Comparison of ENCODE assay signal across 1 cellular context in genomic region chr13:78603240-78603947, GRCh38.
TF ChIP-seq lines count a peak whose summit lies in the region.

Gene POU4F1, minus strand, starts transcription at chr13:78603552. Its CDS starts 226 bp downstream, at chr13:78603326.

TF ChIP-seq in HepG2, 621 proteins besides CTCF, POLR2A, EP300 and RAD21 (continued from another document and continues in another):
- no peak for TF ChIP-seq CEBPZ (IDR thresholded peaks at IDR 0.05; ENCODE audit: low read length)
- no peak for TF ChIP-seq NFATC3 (CRISPR knock-in tag; IDR thresholded peaks at IDR 0.05)
- 0 out of 2 replicates have a peak, but pooled peaks have one; percentile 41 for TF ChIP-seq CSRNP1 (CRISPR knock-in tag; IDR thresholded peaks at IDR 0.05)
- TF ChIP-seq TAF15 (IDR thresholded peaks at IDR 0.05; ENCODE audit: low read depth, low read length, poor library complexity, severe bottlenecking), result no peak
- TF ChIP-seq SMAD9 (CRISPR knock-in tag; IDR thresholded peaks at IDR 0.05), result no peak
- TF ChIP-seq GTF2F1 (IDR thresholded peaks at IDR 0.05; ENCODE audit: low read length), result no peak
- TF ChIP-seq PRMT3 (CRISPR knock-in tag; IDR thresholded peaks at IDR 0.05; ENCODE audit: borderline replicate concordance, low read depth), result no peak
- no peak for TF ChIP-seq SNAPC5 (CRISPR knock-in tag; IDR thresholded peaks at IDR 0.05; ENCODE audit: borderline replicate concordance)
- TF ChIP-seq ATF7 (IDR thresholded peaks at IDR 0.05), result no peak
- no peak for TF ChIP-seq ATF7 (CRISPR knock-in tag; IDR thresholded peaks at IDR 0.05)
- no peak for TF ChIP-seq ZNF496 (CRISPR knock-in tag; IDR thresholded peaks at IDR 0.05; ENCODE audit: insufficient replicate concordance)
- no peak for TF ChIP-seq IRF1 (CRISPR knock-in tag; IDR thresholded peaks at IDR 0.05; ENCODE audit: low read depth)
- TF ChIP-seq ZNF777 (CRISPR knock-in tag; IDR thresholded peaks at IDR 0.05), result peak; percentile 94
- TF ChIP-seq RFX5 (IDR thresholded peaks at IDR 0.05; ENCODE audit: low read depth, low read length), result peak; percentile 83
- TF ChIP-seq CREB3 (CRISPR knock-in tag; IDR thresholded peaks at IDR 0.05), result no peak
- TF ChIP-seq ELF3 (CRISPR knock-in tag; IDR thresholded peaks at IDR 0.05), result 0 out of 2 replicates have a peak, but pooled peaks have one; percentile 7
- TF ChIP-seq CBFB (CRISPR knock-in tag; IDR thresholded peaks at IDR 0.05), result no peak
- TF ChIP-seq ZNF589 (CRISPR knock-in tag; conservative IDR thresholded peaks at IDR 0.05), result no peak
- peak; percentile 37; the same call in 1 of the 2 replicates for TF ChIP-seq ZNF143 (CRISPR knock-in tag; IDR thresholded peaks at IDR 0.05)
- no peak for TF ChIP-seq PHF5A (CRISPR knock-in tag; IDR thresholded peaks at IDR 0.05; ENCODE audit: low read depth, unreplicated experiment)
- TF ChIP-seq KLF6 (CRISPR knock-in tag; IDR thresholded peaks at IDR 0.05), result no peak
- no peak for TF ChIP-seq TBX3 (IDR thresholded peaks at IDR 0.05; ENCODE audit: borderline replicate concordance)
- no peak for TF ChIP-seq RFXAP (CRISPR knock-in tag; IDR thresholded peaks at IDR 0.05; ENCODE audit: borderline replicate concordance)
- TF ChIP-seq SNRNP70 (IDR thresholded peaks at IDR 0.05; ENCODE audit: low read depth, low read length), result no peak
- no peak for TF ChIP-seq ZNF224 (CRISPR knock-in tag; IDR thresholded peaks at IDR 0.05)
- TF ChIP-seq NFE2L2 (IDR thresholded peaks at IDR 0.05; ENCODE audit: low read length), result no peak
- TF ChIP-seq ZMAT3 (CRISPR knock-in tag; conservative IDR thresholded peaks at IDR 0.05), result peak; percentile 86
- TF ChIP-seq ZNF101 (CRISPR knock-in tag; IDR thresholded peaks at IDR 0.05; ENCODE audit: borderline replicate concordance, low read depth), result no peak
- TF ChIP-seq ZNF501 (CRISPR knock-in tag; IDR thresholded peaks at IDR 0.05), result 0 out of 2 replicates have a peak, but pooled peaks have one; percentile 17
- TF ChIP-seq ZC3H13 (CRISPR knock-in tag; IDR thresholded peaks at IDR 0.05), result no peak
- TF ChIP-seq ZNF883 (CRISPR knock-in tag; IDR thresholded peaks at IDR 0.05; ENCODE audit: not compliant biosample characterization), result no peak
- no peak for TF ChIP-seq DNMT3B (CRISPR knock-in tag; conservative IDR thresholded peaks at IDR 0.05)
- no peak for TF ChIP-seq ZNF891 (CRISPR knock-in tag; IDR thresholded peaks at IDR 0.05)
- TF ChIP-seq ZNF598 (CRISPR knock-in tag; IDR thresholded peaks at IDR 0.05; ENCODE audit: borderline replicate concordance), result no peak
- no peak for TF ChIP-seq ZZZ3 (CRISPR knock-in tag; IDR thresholded peaks at IDR 0.05; ENCODE audit: borderline replicate concordance)
- TF ChIP-seq ZNF83 (CRISPR knock-in tag; IDR thresholded peaks at IDR 0.05; ENCODE audit: borderline replicate concordance), result no peak
- 0 out of 2 replicates have a peak, but pooled peaks have one; percentile 26 for TF ChIP-seq KMT2A (CRISPR knock-in tag; IDR thresholded peaks at IDR 0.05)
- TF ChIP-seq SRY (CRISPR knock-in tag; IDR thresholded peaks at IDR 0.05), result no peak
- TF ChIP-seq ZNF790 (CRISPR knock-in tag; IDR thresholded peaks at IDR 0.05; ENCODE audit: borderline replicate concordance), result no peak; the same call in 1 of the 2 replicates
- no peak for TF ChIP-seq TEAD2 (CRISPR knock-in tag; IDR thresholded peaks at IDR 0.05)
- no peak for TF ChIP-seq THRA (CRISPR knock-in tag; IDR thresholded peaks at IDR 0.05; ENCODE audit: borderline replicate concordance)
- peak; percentile 48; the same call in 1 of the 2 replicates for TF ChIP-seq ARID4A (CRISPR knock-in tag; IDR thresholded peaks at IDR 0.05; ENCODE audit: borderline replicate concordance)
- no peak for TF ChIP-seq THAP9 (CRISPR knock-in tag; IDR thresholded peaks at IDR 0.05; ENCODE audit: borderline replicate concordance)
- no peak for TF ChIP-seq ZNF740 (CRISPR knock-in tag; IDR thresholded peaks at IDR 0.05)
- TF ChIP-seq NBN (conservative IDR thresholded peaks at IDR 0.05), result no peak
- peak; percentile 33; the same call in 1 of the 2 replicates for TF ChIP-seq GMEB1 (CRISPR knock-in tag; IDR thresholded peaks at IDR 0.05; ENCODE audit: borderline replicate concordance)
- TF ChIP-seq E2F5 (CRISPR knock-in tag; conservative IDR thresholded peaks at IDR 0.05), result no peak
- no peak for TF ChIP-seq SATB2 (CRISPR knock-in tag; IDR thresholded peaks at IDR 0.05)
- TF ChIP-seq RBFOX2 (IDR thresholded peaks at IDR 0.05; ENCODE audit: low read depth, low read length), result peak; percentile 52; the same call in 1 of the 2 replicates
